Comparison of ENCODE assay signal across 1 cellular context in genomic region chr4:156811963-156812362, GRCh38.
TF ChIP-seq lines count a peak whose summit lies in the region.

No MANE protein-coding gene starts in this region.

TF ChIP-seq in IMR-90, 13 proteins besides CTCF, POLR2A, EP300 and RAD21 (continued from another document):
- TF ChIP-seq CEBPB (IDR thresholded peaks at IDR 0.05; ENCODE audit: low read depth, low read length), result no peak
- TF ChIP-seq BHLHE40 (IDR thresholded peaks at IDR 0.05; ENCODE audit: low read depth, low read length), result no peak
- TF ChIP-seq MAZ (IDR thresholded peaks at IDR 0.05; ENCODE audit: borderline replicate concordance, low read depth, low read length), result no peak
- no peak for TF ChIP-seq RCOR1 (IDR thresholded peaks at IDR 0.05; ENCODE audit: insufficient replicate concordance, low read length)
- no peak for TF ChIP-seq MAFK (IDR thresholded peaks at IDR 0.05; ENCODE audit: low read depth, low read length)
